In genomic region chr17:50094753-50095616, GRCh38 we compare ENCODE assay signal across 8 cellular contexts. TPM values are rescaled to one million over a fixed set of nuclear protein-coding genes. Genes with fewer than 3 reads are reported as not detected.
DNase-seq lines count a peak whose midpoint lies in the region; ATAC-seq and TF ChIP-seq lines count a peak whose summit lies in the region.

PDK2 (plus strand) TSS chr17:50095351; CDS start chr17:50095436, 85 bp downstream.

- intact Hi-C loops in PC-3 (cut with micrococcal nuclease): loop anchor here (1.0 to 2.0 kb wide), 7 partner anchors 32 to 202 kb away; partner anchors contain the start of gene PPP1R9B

- H3K4me1 ChIP-seq in PC-3 (ENCODE audit: insufficient read depth, low read length) (peaks cover 14% of the 10 kb centered on the region), mucosa of rectum (ENCODE audit: control insufficient read depth in 2 of 2, insufficient read depth in 2 of 2, low read length in 2 of 2) (peaks cover 39 to 40% of the 10 kb centered on the region in 2 donors)

- H3K27ac ChIP-seq in PC-3 (ENCODE audit: low read length) (peak within 1 kb of the TSS; percentile 20), mucosa of rectum (ENCODE audit: low read depth in 2 of 2, low read length in 2 of 2) (peak within 1 kb of the TSS; percentile 74 to 84)

- no peaks in the 10 kb centered on the region for H4K20me1 ChIP-seq in PC-3 (ENCODE audit: low read length)

- H3K9ac ChIP-seq in PC-3 (ENCODE audit: low read length) (peak within 1 kb of the TSS; percentile 76), mucosa of rectum (ENCODE audit: low read depth in 1 of 2, low read length in 2 of 2) (peak within 1 kb of the TSS; percentile 87 to 95)

- BruUV-seq in PC-3 (replicated peaks; lab: Mats Ljungman, UMichigan): TSS peak; percentile 37

- DNase-seq in DMS153 treated with DMSO at 0.1 percent for 48 hours (lab: John Stamatoyannopoulos, UW; ENCODE audit: unreplicated experiment) (peak; percentile 79), PC-3 (peak; percentile 99), epithelial cell of proximal tubule (ENCODE audit: low read depth) (no peak)
- peak; percentile 93 for DNase-seq in Jurkat, Clone E6-1 (ENCODE audit: low read depth, low spot score)
- peak; percentile 96 for DNase-seq in activated T-cell treated with anti-CD3 and anti-CD28 coated beads, Interleukin-2, amount 50 U/mL, for 24 hours
- peak; percentile 89 to 95 for DNase-seq in stimulated activated CD8-positive, alpha-beta memory T cell treated with anti-CD3 and anti-CD28 coated beads, Interleukin-4, amount 100 ng/mL, for 4 hours (ENCODE audit: low read depth in 2 of 2, low spot score in 1 of 2)

- H3K9me3 Mint-ChIP-seq in activated T-cell treated with anti-CD3 and anti-CD28 coated beads, Interleukin-2, amount 50 U/mL, for 24 hours: no peaks in the 10 kb centered on the region

- H3K9me2 ChIP-seq in PC-3 (replicated peaks; ENCODE audit: low read length): no peaks in the 10 kb centered on the region

- peaks cover 32% of the 10 kb centered on the region for H3K4me1 Mint-ChIP-seq in activated T-cell treated with anti-CD3 and anti-CD28 coated beads, Interleukin-2, amount 50 U/mL, for 24 hours (ENCODE audit: low read depth)

- H3F3A ChIP-seq in PC-3 (ENCODE audit: low read length, unreplicated experiment): peaks cover 12% of the 10 kb centered on the region

- peak within 1 kb of the TSS; percentile 87 for H3K27ac Mint-ChIP-seq in activated T-cell treated with anti-CD3 and anti-CD28 coated beads, Interleukin-2, amount 50 U/mL, for 24 hours

- peak; percentile 82 for ATAC-seq in GM21717 (IDR thresholded peaks at IDR 0.05; ENCODE audit: unreplicated experiment)
- ATAC-seq in PC-3: peak; percentile 82

- H3K4me3 Mint-ChIP-seq in activated T-cell treated with anti-CD3 and anti-CD28 coated beads, Interleukin-2, amount 50 U/mL, for 24 hours: peak within 1 kb of the TSS; percentile 86

- H3K36me3 ChIP-seq in PC-3 (ENCODE audit: low read depth, low read length): peaks cover 4% of the 10 kb centered on the region
- peaks cover 19 to 24% of the 10 kb centered on the region in 2 donors for H3K36me3 ChIP-seq in mucosa of rectum (ENCODE audit: control insufficient read depth in 2 of 2, insufficient read depth in 2 of 2, low read length in 2 of 2)

- POLR2A ChIA-PET in PC-3 (lab: Charles Lee; ENCODE audit: unreplicated experiment): interaction anchor here (0.8 kb wide), 1 partner anchor 32 kb away, joined by 3 read pairs; no protein-coding TSS in a partner anchor

- peaks cover 9% of the 10 kb centered on the region for H3K79me2 ChIP-seq in PC-3 (ENCODE audit: low read length)

- peak within 1 kb of the TSS; percentile 96 for H3K4me2 ChIP-seq in PC-3 (ENCODE audit: low read length)

- peaks cover 14% of the 10 kb centered on the region for H3K36me3 Mint-ChIP-seq in activated T-cell treated with anti-CD3 and anti-CD28 coated beads, Interleukin-2, amount 50 U/mL, for 24 hours (ENCODE audit: low read depth)

- H3K9me3 ChIP-seq in PC-3 (ENCODE audit: low read length) (no peaks in the 10 kb centered on the region), mucosa of rectum (ENCODE audit: control insufficient read depth in 2 of 2, low read length in 2 of 2) (no peaks in the 10 kb centered on the region)

- H3K4me3 ChIP-seq in Jurkat, Clone E6-1 (ENCODE audit: low read length): peak within 1 kb of the TSS; percentile 84
- H3K4me3 ChIP-seq in PC-3 (ENCODE audit: low read length) (peak within 1 kb of the TSS; percentile 88), epithelial cell of proximal tubule (ENCODE audit: low read depth, low read length) (peak within 1 kb of the TSS; percentile 69), mucosa of rectum (ENCODE audit: low read length in 2 of 2) (peak within 1 kb of the TSS; percentile 84 to 96)

- no peaks in the 10 kb centered on the region for H3K27me3 ChIP-seq in PC-3 (ENCODE audit: low read length)
- H3K27me3 ChIP-seq in mucosa of rectum (ENCODE audit: control insufficient read depth in 2 of 2, insufficient read depth in 2 of 2, low read length in 2 of 2): no peaks in the 10 kb centered on the region

- CTCF ChIA-PET in PC-3 (lab: Charles Lee): interaction anchor here (0.6 to 1.7 kb wide), 17 partner anchors 13 to 349 kb away, joined by 3 to 11 read pairs (median 4); partner anchors contain the start of genes ITGA3 and PPP1R9B

- TF ChIP-seq CTCF in PC-3 (conservative IDR thresholded peaks at IDR 0.05; ENCODE audit: low read depth, low read length): no peak
- TF ChIP-seq CTCF in epithelial cell of proximal tubule (conservative IDR thresholded peaks at IDR 0.05; ENCODE audit: low read depth, low read length): no peak

- H2AFZ ChIP-seq in PC-3 (ENCODE audit: low read length): peak within 1 kb of the TSS; percentile 95

- H3K27me3 Mint-ChIP-seq in activated T-cell treated with anti-CD3 and anti-CD28 coated beads, Interleukin-2, amount 50 U/mL, for 24 hours: no peaks in the 10 kb centered on the region

RNA-seq across cellular contexts. Expression of gene PDK2, which starts in this region (rescaled TPM):
- 38.9 TPM for polyA plus RNA-seq in Jurkat, Clone E6-1 (2012; ENCODE audit: insufficient read depth, insufficient read length)
- total RNA-seq in PC-3 (2014; rRNA removed) (31.9 and 37.6 TPM in 2 replicates), epithelial cell of proximal tubule (6.1 and 17.5 TPM in 2 replicates)
